ENCODE assay signal across 13 cellular contexts in genomic region chr2:101204400-101205095, GRCh38. TPM values are rescaled to one million over a fixed set of nuclear protein-coding genes. Genes with fewer than 3 reads are reported as not detected.
DNase-seq lines count a peak whose midpoint lies in the region; ATAC-seq, FAIRE-seq and TF ChIP-seq lines count a peak whose summit lies in the region.
"Had no signal": no experiment of that assay in that cellular context is flagged by ENCODE, and none has a peak within 500 bp of the region (broad histone marks: within the 10 kb centered on the region; RNA-seq: fewer than 3 reads in every experiment).

No MANE protein-coding gene starts in this region.

- TF ChIP-seq CTCF in progenitor cell of endocrine pancreas (IDR thresholded peaks at IDR 0.05; ENCODE audit: unreplicated experiment) (peak; percentile 25), esophagus squamous epithelium (IDR thresholded peaks at IDR 0.05) (peak in 1 of 6 experiments; percentile 4)

- CTCF ChIA-PET in activated CD4-positive, alpha-beta T cell treated with anti-CD3 and anti-CD28 coated beads for 36 hours (lab: Charles Lee): interaction anchor here (0.6 to 3.7 kb wide), 34 partner anchors 9 to 709 kb away, joined by 3 to 61 read pairs (median 4); partner anchors contain the start of genes CREG2, PDCL3 and RPL31

- H3K36me3 ChIP-seq in adipocyte (ENCODE audit: control insufficient read depth, insufficient read depth, low read length, severe bottlenecking) (no peaks in the 10 kb centered on the region), esophagus squamous epithelium (no peaks in the 10 kb centered on the region)
- H3K36me3 ChIP-seq: HAP-1, lower lobe of right lung, right atrium auricular region had no signal

- H3K27ac Mint-ChIP-seq in activated CD4-positive, alpha-beta T cell treated with anti-CD3 and anti-CD28 coated beads for 36 hours: peak overlapping the region; percentile 75
- H3K27ac Mint-ChIP-seq in progenitor cell of endocrine pancreas: no peak overlapping the region

- H3K4me3 Mint-ChIP-seq in activated CD4-positive, alpha-beta T cell treated with anti-CD3 and anti-CD28 coated beads for 36 hours: peak overlapping the region; percentile 43
- no peak overlapping the region for H3K4me3 Mint-ChIP-seq in progenitor cell of endocrine pancreas (ENCODE audit: low read depth)

- peaks cover 4% of the 10 kb centered on the region for H3K4me1 Mint-ChIP-seq in activated CD4-positive, alpha-beta T cell treated with anti-CD3 and anti-CD28 coated beads for 36 hours
- peaks cover 2% of the 10 kb centered on the region for H3K4me1 Mint-ChIP-seq in progenitor cell of endocrine pancreas (ENCODE audit: low read depth)

- POLR2A ChIA-PET in activated CD4-positive, alpha-beta T cell treated with anti-CD3 and anti-CD28 coated beads for 36 hours (lab: Charles Lee): no interaction called here

- no peak overlapping the region for H3K27ac ChIP-seq in esophagus squamous epithelium
- H3K27ac ChIP-seq: lower lobe of right lung, right atrium auricular region had no signal

- H3K9me3 ChIP-seq in adipocyte (ENCODE audit: control insufficient read depth, low read length): no peaks in the 10 kb centered on the region
- H3K9me3 ChIP-seq in esophagus squamous epithelium: no peaks in the 10 kb centered on the region
- H3K9me3 ChIP-seq: lower lobe of right lung, right atrium auricular region had no signal

- no peaks in the 10 kb centered on the region for H3K27me3 Mint-ChIP-seq in activated CD4-positive, alpha-beta T cell treated with anti-CD3 and anti-CD28 coated beads for 36 hours
- no peaks in the 10 kb centered on the region for H3K27me3 Mint-ChIP-seq in progenitor cell of endocrine pancreas

- no peak for TF ChIP-seq POLR2A in esophagus squamous epithelium (IDR thresholded peaks at IDR 0.05)

- no peak for DNase-seq in activated CD4-positive, alpha-beta T cell treated with anti-CD3 and anti-CD28 coated beads for 36 hours
- no peak for DNase-seq in activated CD4-positive, alpha-beta T cell treated with anti-CD3 and anti-CD28 coated beads for 48 hours
- DNase-seq in HTR-8/SVneo (ENCODE audit: insufficient read length, low spot score) (peak; percentile 24), adipocyte (ENCODE audit: low read depth) (peak; percentile 31), progenitor cell of endocrine pancreas (ENCODE audit: low spot score, unreplicated experiment) (no peak), epidermal melanocyte (ENCODE audit: insufficient read length, low spot score) (no peak), esophagus squamous epithelium (lab: John Stamatoyannopoulos, UW) (no peak)
- DNase-seq: lower lobe of right lung, NCI-H226 had no signal

- no peaks in the 10 kb centered on the region for H3K36me3 Mint-ChIP-seq in activated CD4-positive, alpha-beta T cell treated with anti-CD3 and anti-CD28 coated beads for 36 hours (ENCODE audit: low read depth)
- peaks cover 4% of the 10 kb centered on the region for H3K36me3 Mint-ChIP-seq in progenitor cell of endocrine pancreas (ENCODE audit: insufficient read depth)
- H3K36me3 Mint-ChIP-seq: activated naive CD4-positive, alpha-beta T cell treated with anti-CD3 and anti-CD28 coated beads, Interleukin-2, amount 50 U/mL, for 72 hours had no signal

- intact Hi-C loops in activated CD4-positive, alpha-beta T cell treated with anti-CD3 and anti-CD28 coated beads for 36 hours (cut with DNase I, micrococcal nuclease): loop anchor here (1.0 to 2.0 kb wide), 6 partner anchors 54 to 598 kb away; partner anchors contain the start of gene TBC1D8 (in 1 of the 2)
- intact Hi-C loops in esophagus squamous epithelium (cut with DNase I): loop anchor here (10.0 kb wide), 2 partner anchors 50 to 170 kb away; partner anchors contain the start of gene TBC1D8

- peaks cover 10% of the 10 kb centered on the region for H3K4me1 ChIP-seq in adipocyte (ENCODE audit: control insufficient read depth, insufficient read depth, low read length)
- H3K4me1 ChIP-seq in esophagus squamous epithelium: peaks cover 0 to 27% (median 19%) of the 10 kb centered on the region in 3 donors
- H3K4me1 ChIP-seq: HAP-1 had no signal

- ATAC-seq in activated CD4-positive, alpha-beta T cell treated with anti-CD3 and anti-CD28 coated beads for 36 hours: no peak
- ATAC-seq in activated CD4-positive, CD25-positive, alpha-beta regulatory T cell treated with anti-CD3 and anti-CD28 coated beads, Interleukin-2, amount 50 U/mL, for 24 hours: no peak

- no peak overlapping the region for H3K9ac ChIP-seq in adipocyte (ENCODE audit: low read length)

- 85% methylated on average over 4 of the region's 4 CpGs for WGBS in esophagus squamous epithelium, 2 donors

- no peaks in the 10 kb centered on the region for H3K9me3 Mint-ChIP-seq in activated CD4-positive, alpha-beta T cell treated with anti-CD3 and anti-CD28 coated beads for 36 hours (ENCODE audit: low read depth)
- peaks cover 11% of the 10 kb centered on the region for H3K9me3 Mint-ChIP-seq in progenitor cell of endocrine pancreas (ENCODE audit: low read depth)
- H3K9me3 Mint-ChIP-seq: activated naive CD4-positive, alpha-beta T cell treated with anti-CD3 and anti-CD28 coated beads, Interleukin-2, amount 50 U/mL, for 72 hours had no signal

- H3K27me3 ChIP-seq in adipocyte (replicated peaks; ENCODE audit: control insufficient read depth, insufficient read depth, low read length) (no peaks in the 10 kb centered on the region), esophagus squamous epithelium (no peaks in the 10 kb centered on the region)
- H3K27me3 ChIP-seq: right atrium auricular region had no signal

- H3K4me3 ChIP-seq in adipocyte (ENCODE audit: low read length) (no peak overlapping the region), esophagus squamous epithelium (no peak overlapping the region)
- H3K4me3 ChIP-seq: HAP-1 had no signal

- no peak for FAIRE-seq in HTR-8/SVneo (lab: Jason Lieb, UNC)

RNA-seq across cellular contexts. Expression of gene CNOT11, which starts 48.1 kb away (rescaled TPM):
- 100 to 1,000 TPM in 1 of 2 experiments, 10 to 100 TPM in 1; 57.9 to 106 TPM for total RNA-seq in activated CD4-positive, alpha-beta T cell treated with anti-CD3 and anti-CD28 coated beads for 36 hours
- total RNA-seq in progenitor cell of endocrine pancreas (73.6 and 74.8 TPM in 2 replicates), esophagus squamous epithelium (10 to 100 TPM; 28.0 to 53.2 (median 41.8) TPM)

RNA-seq across cellular contexts. Expression of gene TBC1D8, which starts 53.4 kb away (rescaled TPM):
- 1 to 10 TPM; 3.3 to 3.4 TPM for total RNA-seq in activated CD4-positive, alpha-beta T cell treated with anti-CD3 and anti-CD28 coated beads for 36 hours
- total RNA-seq in progenitor cell of endocrine pancreas: 32.6 and 34.8 TPM in 2 replicates
- total RNA-seq in esophagus squamous epithelium: 10 to 100 TPM; 19.5 to 46.9 (median 24.8) TPM

Comparison
In these comparisons a context has a peak if more than half of its experiments do, and no peak if none do; other contexts are left out.
1. DNase-seq: peak in HTR-8/SVneo (single experiment) and adipocyte (single experiment); none in activated CD4-positive, alpha-beta T cell treated with anti-CD3 and anti-CD28 coated beads for 36 hours (single experiment), activated CD4-positive, alpha-beta T cell treated with anti-CD3 and anti-CD28 coated beads for 48 hours (single experiment), progenitor cell of endocrine pancreas (single experiment), epidermal melanocyte (single experiment) and esophagus squamous epithelium (single experiment).